Comparison of ENCODE assay signal across 11 cellular contexts in genomic region chr4:113452868-113453620, GRCh38.
DNase-seq lines count a peak whose midpoint lies in the region; ATAC-seq, FAIRE-seq and TF ChIP-seq lines count a peak whose summit lies in the region.
"Had no signal": no experiment of that assay in that cellular context is flagged by ENCODE, and none has a peak within 500 bp of the region (broad histone marks: within the 10 kb centered on the region; RNA-seq: fewer than 3 reads in every experiment).

No MANE protein-coding gene starts in this region.

- no peak for TF ChIP-seq CTCF in chondrocyte (IDR thresholded peaks at IDR 0.05)

- no peaks in the 10 kb centered on the region for H3K9me3 ChIP-seq in muscle layer of colon (ENCODE audit: low read length)

- DNase-seq in GM12892 (ENCODE audit: insufficient read length): no peak
- peak; percentile 35 for DNase-seq in M059J (ENCODE audit: low read depth)
- DNase-seq in chondrocyte (ENCODE audit: low spot score): no peak
- DNase-seq in retina: no peak
- no peak for DNase-seq in foreskin melanocyte
- no peak for DNase-seq in NCI-H146 treated with DMSO at 0.1 percent for 48 hours (lab: John Stamatoyannopoulos, UW; ENCODE audit: unreplicated experiment)
- DNase-seq: activated CD4-positive, alpha-beta T cell treated with anti-CD3 and anti-CD28 coated beads for 4 hours; NCI-H2081 treated with DMSO at 0.1 percent for 48 hours had no signal

- peak overlapping the region in 1 of 2 donors; percentile 4 for H3K4me3 ChIP-seq in muscle layer of colon (ENCODE audit: low read depth in 1 of 2, low read length in 2 of 2)

- no peaks in the 10 kb centered on the region for H3K9me3 Mint-ChIP-seq in chondrocyte (ENCODE audit: low read depth)

- H3K4me1 ChIP-seq in muscle layer of colon (ENCODE audit: insufficient read depth, low read length): peaks cover 28% of the 10 kb centered on the region

- TF ChIP-seq POLR2A in GM12892 (IDR thresholded peaks at IDR 0.05; ENCODE audit: low read depth, low read length): no peak

- no peaks in the 10 kb centered on the region for H3K27me3 Mint-ChIP-seq in chondrocyte (ENCODE audit: low read depth)

- peak overlapping the region; percentile 75 for H3K27ac Mint-ChIP-seq in chondrocyte (ENCODE audit: unreplicated experiment)

- H3K27ac ChIP-seq in muscle layer of colon (ENCODE audit: low read depth, low read length): peak overlapping the region; percentile 1
- H3K27ac ChIP-seq: epithelial cell of prostate had no signal

- FAIRE-seq in GM12892 (lab: Jason Lieb, UNC): peak; percentile 53

- H3K9ac ChIP-seq in muscle layer of colon (ENCODE audit: low read length): no peak overlapping the region

- no peak for ATAC-seq in GM18873 (IDR thresholded peaks at IDR 0.05; ENCODE audit: low FRiP score, unreplicated experiment)

- H3K4me1 Mint-ChIP-seq in chondrocyte (ENCODE audit: low read depth): peaks cover 18% of the 10 kb centered on the region

- H3K36me3 Mint-ChIP-seq in chondrocyte (ENCODE audit: low read depth): peaks cover 29% of the 10 kb centered on the region

- peaks cover 13% of the 10 kb centered on the region for H3K36me3 ChIP-seq in muscle layer of colon (ENCODE audit: insufficient read depth, low read length)

- no peaks in the 10 kb centered on the region for H3K27me3 ChIP-seq in muscle layer of colon (ENCODE audit: control insufficient read depth in 1 of 2, insufficient read depth in 2 of 2, low read length in 2 of 2)

- H3K4me3 Mint-ChIP-seq in chondrocyte (ENCODE audit: unreplicated experiment): no peak overlapping the region
